Comparison of ENCODE assay signal across 15 cellular contexts in the genomic region with DNA sequence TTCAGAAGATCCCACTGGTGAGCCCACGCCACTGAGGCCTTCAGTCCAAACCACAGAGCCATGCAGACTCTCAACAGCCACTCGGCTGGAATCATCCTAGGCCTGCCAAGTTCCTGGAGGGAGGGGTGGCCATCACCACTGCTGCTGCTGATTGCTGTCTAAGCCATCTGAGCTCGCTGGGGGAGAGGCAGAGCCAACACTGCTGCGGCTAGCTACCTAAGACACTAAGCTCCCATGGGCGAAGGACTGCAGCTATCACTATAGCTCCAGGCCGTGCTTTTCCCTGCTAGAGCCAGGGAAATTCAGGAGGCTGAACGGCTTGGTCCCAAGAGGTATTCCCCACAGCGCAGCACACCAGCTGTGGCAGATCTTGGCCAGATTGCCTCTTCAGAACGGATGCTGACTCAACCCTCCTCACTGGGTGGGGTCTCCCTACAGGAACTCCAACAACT.
DNase-seq lines count a peak whose midpoint lies in the region; ATAC-seq, FAIRE-seq and TF ChIP-seq lines count a peak whose summit lies in the region.
"Had no signal": no experiment of that assay in that cellular context is flagged by ENCODE, and none has a peak within 500 bp of the region (broad histone marks: within the 10 kb centered on the region; RNA-seq: fewer than 3 reads in every experiment).

No MANE protein-coding gene starts in this region.

- dilution Hi-C loops in mammary epithelial cell (cut with HindIII; ENCODE audit: low sequenced_read_pairs): no loop called here

- ATAC-seq in right cardiac atrium (peak; percentile 89 to 98), HG02970 (IDR thresholded peaks at IDR 0.05; ENCODE audit: low FRiP score, unreplicated experiment) (no peak)
- ATAC-seq: activated CD4-positive, alpha-beta T cell treated with anti-CD3 and anti-CD28 coated beads for 36 hours had no signal

- TF ChIP-seq CTCF in mammary epithelial cell (conservative IDR thresholded peaks at IDR 0.05 in 1 of 2, IDR thresholded peaks at IDR 0.05 in 1 of 2; ENCODE audit: extremely low read depth in 1 of 2, insufficient read depth in 1 of 2, low read depth in 1 of 2, low read length in 2 of 2) (no peak), smooth muscle cell (IDR thresholded peaks at IDR 0.05; ENCODE audit: borderline replicate concordance, insufficient read depth, poor library complexity, severe bottlenecking) (no peak), mesothelial cell of epicardium (IDR thresholded peaks at IDR 0.05; ENCODE audit: unreplicated experiment) (no peak)

- peaks cover 38% of the 10 kb centered on the region for H3K9me3 Mint-ChIP-seq in mesothelial cell of epicardium

- FAIRE-seq in HTR-8/SVneo (lab: Jason Lieb, UNC): peak; percentile 67

- H3K27ac ChIP-seq in mammary epithelial cell (ENCODE audit: insufficient read depth, low read depth, low read length): no peak overlapping the region
- H3K27ac ChIP-seq in right cardiac atrium (ENCODE audit: low read length): no peak overlapping the region
- no peak overlapping the region for H3K27ac ChIP-seq in smooth muscle cell (ENCODE audit: low read depth)
- H3K27ac ChIP-seq: esophagus muscularis mucosa had no signal

- no peaks in the 10 kb centered on the region for H3K27me3 ChIP-seq in mammary epithelial cell (ENCODE audit: insufficient read depth, low read length)
- no peaks in the 10 kb centered on the region for H3K27me3 ChIP-seq in right cardiac atrium (ENCODE audit: control insufficient read depth, insufficient read depth)
- no peaks in the 10 kb centered on the region for H3K27me3 ChIP-seq in smooth muscle cell (ENCODE audit: low read depth)
- H3K27me3 ChIP-seq: esophagus muscularis mucosa had no signal

- H3F3A ChIP-seq in smooth muscle cell (ENCODE audit: low read depth): no peaks in the 10 kb centered on the region

- H4K20me1 ChIP-seq in mammary epithelial cell (ENCODE audit: insufficient read depth, low read length): no peaks in the 10 kb centered on the region
- H4K20me1 ChIP-seq in smooth muscle cell (ENCODE audit: low read depth): no peaks in the 10 kb centered on the region

- no peaks in the 10 kb centered on the region for H3K27me3 Mint-ChIP-seq in mesothelial cell of epicardium (ENCODE audit: low read depth)
- H3K27me3 Mint-ChIP-seq: activated CD4-positive, alpha-beta T cell treated with anti-CD3 and anti-CD28 coated beads for 36 hours; IgD-negative memory B cell had no signal

- no peaks in the 10 kb centered on the region for H3K9me3 ChIP-seq in mammary epithelial cell (replicated peaks; ENCODE audit: insufficient read depth, low read length)
- H3K9me3 ChIP-seq in right cardiac atrium (ENCODE audit: control insufficient read depth, low read length): no peaks in the 10 kb centered on the region
- peaks cover 12% of the 10 kb centered on the region for H3K9me3 ChIP-seq in smooth muscle cell (replicated peaks; ENCODE audit: low read depth)

- in situ Hi-C loops in mammary epithelial cell (cut with MboI; ENCODE audit: low sequenced_read_pairs in 2 of 2): no loop called here

- H3K9ac ChIP-seq in mammary epithelial cell (ENCODE audit: insufficient read depth, low read length) (no peak overlapping the region), smooth muscle cell (ENCODE audit: low read depth) (no peak overlapping the region)

- H3K4me1 Mint-ChIP-seq in mesothelial cell of epicardium: no peaks in the 10 kb centered on the region
- H3K4me1 Mint-ChIP-seq: activated CD4-positive, alpha-beta T cell treated with anti-CD3 and anti-CD28 coated beads for 36 hours; nephron had no signal

- intact Hi-C loops in mammary epithelial cell (cut with micrococcal nuclease): no loop called here
- intact Hi-C loops in right cardiac atrium (cut with DNase I): no loop called here

- H3K36me3 ChIP-seq in mammary epithelial cell (ENCODE audit: insufficient read depth, low read length) (no peaks in the 10 kb centered on the region), smooth muscle cell (ENCODE audit: low read depth) (peaks cover 14% of the 10 kb centered on the region)

- H3K4me2 ChIP-seq in mammary epithelial cell (ENCODE audit: insufficient read depth, low read depth, low read length): no peak overlapping the region
- no peak overlapping the region for H3K4me2 ChIP-seq in smooth muscle cell

- 93% methylated on average over 5 of the region's 9 CpGs for WGBS in mammary epithelial cell (ENCODE audit: low coverage, missing lambda C conversion rate)
- 51% methylated on average over 9 of the region's 9 CpGs for WGBS in right cardiac atrium
- 77% methylated on average over 9 of the region's 9 CpGs for WGBS in smooth muscle cell (ENCODE audit: low lambda C conversion rate)

- CTCF ChIA-PET in mammary epithelial cell (lab: Charles Lee; ENCODE audit: low non-redundant PET): no interaction called here

- H3K4me3 Mint-ChIP-seq in mesothelial cell of epicardium: no peak overlapping the region
- H3K4me3 Mint-ChIP-seq: activated CD4-positive, alpha-beta T cell treated with anti-CD3 and anti-CD28 coated beads for 36 hours; IgD-negative memory B cell; nephron had no signal

- no peak overlapping the region for H2AFZ ChIP-seq in mammary epithelial cell (ENCODE audit: low read depth, low read length)
- no peak overlapping the region for H2AFZ ChIP-seq in smooth muscle cell (ENCODE audit: low read depth)

- H3K36me3 Mint-ChIP-seq in mesothelial cell of epicardium: peaks cover 44% of the 10 kb centered on the region

- H3K79me2 ChIP-seq in mammary epithelial cell (ENCODE audit: insufficient read depth, low read length) (no peaks in the 10 kb centered on the region), smooth muscle cell (ENCODE audit: low read depth) (no peaks in the 10 kb centered on the region)

- DNase-seq in A172 (ENCODE audit: low spot score) (peak; percentile 78), HTR-8/SVneo (ENCODE audit: insufficient read length, low spot score) (no peak), mammary epithelial cell (peak; percentile 1), right cardiac atrium (peak; percentile 58 to 74 (median 69)), smooth muscle cell (lab: John Stamatoyannopoulos, UW; ENCODE audit: unreplicated experiment) (no peak), mesothelial cell of epicardium (ENCODE audit: low spot score in 2 of 2, unreplicated experiment in 2 of 2) (no peak), MV-4-11 (lab: John Stamatoyannopoulos, UW) (no peak)
- DNase-seq: activated CD4-positive, alpha-beta T cell treated with anti-CD3 and anti-CD28 coated beads for 36 hours; caudate nucleus; NCI-H187 had no signal

- H3K4me1 ChIP-seq in mammary epithelial cell (ENCODE audit: insufficient read depth, low read length) (no peaks in the 10 kb centered on the region), right cardiac atrium (ENCODE audit: control insufficient read depth, insufficient read depth, low read length) (no peaks in the 10 kb centered on the region), smooth muscle cell (ENCODE audit: low read depth) (no peaks in the 10 kb centered on the region)

- H3K4me3 ChIP-seq in mammary epithelial cell (replicated peaks in 1 of 3; ENCODE audit: insufficient read depth in 1 of 3, low read depth in 2 of 3, low read length in 3 of 3) (no peak overlapping the region), right cardiac atrium (ENCODE audit: low read length) (no peak overlapping the region), smooth muscle cell (no peak overlapping the region)
- H3K4me3 ChIP-seq: esophagus muscularis mucosa had no signal

- no peak overlapping the region for H3K27ac Mint-ChIP-seq in mesothelial cell of epicardium
- H3K27ac Mint-ChIP-seq: activated CD4-positive, alpha-beta T cell treated with anti-CD3 and anti-CD28 coated beads for 36 hours; activated T-helper 2 cell treated with anti-CD3 and anti-CD28 coated beads, Interferon-gamma antibody, Interleukin-2, Interleukin-4, amounts not matched to agents 10 μg/mL and 5 μg/mL and 100 μg/mL, durations not matched to agents 14 hours and 24 hours and 36 hours; IgD-negative memory B cell; nephron had no signal

- BruUV-seq in mammary epithelial cell (replicated peaks; lab: Mats Ljungman, UMichigan): no TSS peak

Comparison
In these comparisons a context has a peak if more than half of its experiments do, and no peak if none do; other contexts are left out.
1. DNase-seq: peak in A172 (single experiment), mammary epithelial cell (single experiment) and right cardiac atrium (3 of 3); none in HTR-8/SVneo (single experiment), smooth muscle cell (single experiment), mesothelial cell of epicardium (0 of 2) and MV-4-11 (single experiment).